Comparison of ENCODE assay signal across 20 cellular contexts in the genomic region with DNA sequence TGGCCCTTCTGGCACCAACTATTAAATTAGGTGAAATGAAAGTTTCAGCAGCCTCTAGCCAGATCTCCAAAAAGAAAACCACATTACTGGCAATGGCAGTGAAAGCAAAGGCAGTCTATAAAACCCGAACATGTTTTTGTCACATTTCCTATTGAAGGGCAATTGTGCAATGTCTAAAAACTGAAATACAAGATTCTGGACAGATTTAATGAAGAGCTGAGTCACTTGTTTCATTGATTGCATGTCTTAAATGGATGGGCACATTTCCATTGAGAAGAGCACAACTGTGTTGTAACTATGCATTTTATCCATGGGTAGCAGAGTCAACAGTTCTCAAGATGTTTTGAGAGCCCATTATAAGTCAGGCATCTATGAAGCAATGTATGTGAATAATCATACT.
DNase-seq lines count a peak whose midpoint lies in the region; ATAC-seq and TF ChIP-seq lines count a peak whose summit lies in the region.
"Had no signal": no experiment of that assay in that cellular context is flagged by ENCODE, and none has a peak within 500 bp of the region (broad histone marks: within the 10 kb centered on the region; RNA-seq: fewer than 3 reads in every experiment).

No MANE protein-coding gene starts in this region.

- DNase-seq in AG09309 (ENCODE audit: low read depth) (peak; percentile 20), LHCN-M2 (ENCODE audit: low read depth) (peak; percentile 65), choroid plexus epithelial cell (ENCODE audit: low read depth) (peak; percentile 55), myocyte (ENCODE audit: low read depth) (peak; percentile 31), NCI-H345 (lab: John Stamatoyannopoulos, UW) (no peak), NCI-H524 (lab: John Stamatoyannopoulos, UW) (no peak)
- DNase-seq: activated CD4-positive, alpha-beta memory T cell treated with anti-CD3 and anti-CD28 coated beads for 36 hours; activated naive CD8-positive, alpha-beta T cell treated with anti-CD3 and anti-CD28 coated beads, Interleukin-2, amount 10 ng/mL, durations not matched to agents 7 days and 5 days; activated T-cell treated with anti-CD3 and anti-CD28 coated beads, Interleukin-2, amount 50 U/mL, for 72 hours; DMS 273 treated with DMSO at 0.1 percent for 48 hours; hypothalamus; left cardiac atrium; MM.1S; NCI-H2081 treated with DMSO at 0.1 percent for 48 hours; stimulated activated CD4-positive, alpha-beta T cell treated with anti-CD3 and anti-CD28 coated beads, Interleukin-1b, Interleukin-23, amount 100 ng/mL, for 48 hours; stimulated activated CD8-positive, alpha-beta memory T cell treated with anti-CD3 and anti-CD28 coated beads, Interleukin-4, amount 100 ng/mL, for 48 hours; thyroid gland had no signal

- ATAC-seq in HG03280 (IDR thresholded peaks at IDR 0.05; ENCODE audit: unreplicated experiment) (no peak), HG02571 (IDR thresholded peaks at IDR 0.05; ENCODE audit: unreplicated experiment) (no peak)
- ATAC-seq: activated T-cell treated with anti-CD3 and anti-CD28 coated beads, Interleukin-2, amount 50 U/mL, for 72 hours had no signal

- no peak overlapping the region for H3K4me3 ChIP-seq in AG09309 (ENCODE audit: control insufficient read depth, low read depth, low read length)
- no peak overlapping the region for H3K4me3 ChIP-seq in choroid plexus epithelial cell (ENCODE audit: low read depth, low read length)
- H3K4me3 ChIP-seq: BLaER1, thyroid gland had no signal

- TF ChIP-seq CTCF in AG09309 (IDR thresholded peaks at IDR 0.05; ENCODE audit: control insufficient read depth, insufficient read depth, low read depth, low read length, missing control alignments): no peak
- no peak for TF ChIP-seq CTCF in choroid plexus epithelial cell (conservative IDR thresholded peaks at IDR 0.05; ENCODE audit: low read depth, low read length)

Comparison
In these comparisons a context has a peak if more than half of its experiments do, and no peak if none do; other contexts are left out.
1. DNase-seq: peak in AG09309 (single experiment), LHCN-M2 (single experiment), choroid plexus epithelial cell (single experiment) and myocyte (single experiment); none in NCI-H345 (single experiment) and NCI-H524 (0 of 2).